Comparison of ENCODE assay signal across 8 cellular contexts in the genomic region with DNA sequence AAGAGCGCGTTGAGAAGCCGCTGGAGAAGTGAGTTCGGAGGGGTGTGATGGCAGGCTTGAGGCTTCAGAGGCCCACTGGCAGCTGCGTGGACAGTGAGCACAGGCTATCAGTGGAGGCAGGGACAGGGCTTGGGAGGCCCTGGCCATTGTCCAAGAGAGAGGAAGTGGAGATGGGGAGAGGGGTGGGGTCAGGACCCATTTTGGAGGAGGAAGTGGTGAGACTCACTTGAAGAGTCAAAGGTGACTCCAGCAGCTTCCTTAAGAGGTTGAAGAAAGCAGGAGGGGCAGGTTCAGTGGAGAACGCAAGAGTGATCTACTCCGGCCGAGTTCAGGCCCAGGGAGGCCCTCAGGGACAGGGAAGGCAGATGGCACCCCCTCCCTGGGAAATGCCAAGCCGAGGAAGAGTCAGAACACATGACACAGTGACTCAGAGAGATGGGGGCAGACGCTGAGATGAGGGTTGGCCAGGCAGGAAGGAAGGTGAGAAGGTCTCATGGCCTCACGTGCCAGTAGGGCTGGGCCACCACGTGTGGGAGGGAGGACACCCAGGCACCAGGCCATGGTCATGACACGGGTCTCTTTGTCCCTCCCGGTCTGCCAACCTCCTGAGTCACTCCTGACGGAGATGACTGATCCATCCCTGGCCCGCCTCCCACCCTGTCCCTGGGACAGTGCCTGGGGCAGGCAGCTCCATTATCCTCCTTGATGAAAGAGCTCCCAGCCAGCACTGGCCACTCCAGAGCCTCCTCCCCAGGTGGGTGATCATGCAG. TPM values are rescaled to one million over a fixed set of nuclear protein-coding genes. Genes with fewer than 3 reads are reported as not detected.
DNase-seq lines count a peak whose midpoint lies in the region; ATAC-seq and TF ChIP-seq lines count a peak whose summit lies in the region.

No MANE protein-coding gene starts in this region.

- H4K91ac ChIP-seq in H9 (ENCODE audit: insufficient read length, low read depth, low read length), result no peak overlapping the region

- H3K4me1 ChIP-seq in H9 (ENCODE audit: insufficient read depth, low read length) (no peaks in the 10 kb centered on the region), gastroesophageal sphincter (no peaks in the 10 kb centered on the region), psoas muscle (no peaks in the 10 kb centered on the region)

- H3K79me2 ChIP-seq in H9 (ENCODE audit: insufficient read depth, low read length), result no peaks in the 10 kb centered on the region

- H3K18ac ChIP-seq in H9 (ENCODE audit: insufficient read length, low read depth, low read length), result no peak overlapping the region

- DNase-seq in H9, result peak; percentile 25
- peak; percentile 85 to 91 for DNase-seq in SW 1271 (lab: John Stamatoyannopoulos, UW)
- peak; percentile 72 for DNase-seq in psoas muscle
- DNase-seq in DMS79 (lab: John Stamatoyannopoulos, UW), result no peak
- DNase-seq in SIG-M5 (lab: John Stamatoyannopoulos, UW), result no peak
- DNase-seq in NCI-H146 treated with DMSO at 0.1 percent for 48 hours (lab: John Stamatoyannopoulos, UW; ENCODE audit: unreplicated experiment), result no peak

- H3K9ac ChIP-seq in H9 (ENCODE audit: extremely low read depth, insufficient read length, low read length), result no peak overlapping the region

- H4K5ac ChIP-seq in H9 (ENCODE audit: insufficient read length, low read depth, low read length), result no peak overlapping the region

- no peak overlapping the region for H4K8ac ChIP-seq in H9 (replicated peaks; ENCODE audit: insufficient read length, low read depth, low read length)

- H3K4me3 Mint-ChIP-seq in H9, result 0 out of 5 replicates have a peak overlapping the region, but pooled peaks of 1 of the 2 experiments have one; percentile 15

- H3K27ac Mint-ChIP-seq in H9, result peak overlapping the region in 2 of 3 experiments; percentile 21 to 96; a peak in 2 of 7 replicates

- H3K4ac ChIP-seq in H9 (ENCODE audit: low read depth, low read length), result no peak overlapping the region

- no peak overlapping the region for H2BK20ac ChIP-seq in H9 (ENCODE audit: low read depth, low read length, poor library complexity, severe bottlenecking)

- H3K36me3 ChIP-seq in gastroesophageal sphincter (no peaks in the 10 kb centered on the region), psoas muscle (ENCODE audit: insufficient read depth in 1 of 2, low read depth in 1 of 2) (no peaks in the 10 kb centered on the region)

- no peak overlapping the region for H2BK120ac ChIP-seq in H9 (ENCODE audit: low read depth, low read length, poor library complexity, severe bottlenecking)

- intact Hi-C loops in psoas muscle (cut with DNase I), result no loop called here

- no peaks in the 10 kb centered on the region for H3K79me1 ChIP-seq in H9 (ENCODE audit: insufficient read depth, low read depth, low read length, poor library complexity, severe bottlenecking)

- H3T11ph ChIP-seq in H9 (ENCODE audit: low read length), result no peak overlapping the region

- H3K4me3 ChIP-seq in gastroesophageal sphincter (no peak overlapping the region), psoas muscle (no peak overlapping the region)

- H2AFZ ChIP-seq in H9 (ENCODE audit: low read length), result no peak overlapping the region

- peak; percentile 85 for ATAC-seq in gastroesophageal sphincter
- peak; percentile 55 to 92 (median 76) for ATAC-seq in psoas muscle
- no peak for ATAC-seq in HG03045 (IDR thresholded peaks at IDR 0.05; ENCODE audit: unreplicated experiment)

- no peaks in the 10 kb centered on the region for H4K20me1 ChIP-seq in H9 (ENCODE audit: control insufficient read depth, insufficient read depth, insufficient read length)

- no peak for TF ChIP-seq POLR2A in gastroesophageal sphincter (IDR thresholded peaks at IDR 0.05)

- H2BK15ac ChIP-seq in H9 (ENCODE audit: low read depth, low read length), result no peak overlapping the region

- H3K9me3 ChIP-seq in H9 (ENCODE audit: control insufficient read depth, low read depth, low read length) (no peaks in the 10 kb centered on the region), gastroesophageal sphincter (peaks cover 0 to 8% (median 0%) of the 10 kb centered on the region in 3 donors), psoas muscle (peaks cover 4% of the 10 kb centered on the region)

- no peak overlapping the region for H2BK5ac ChIP-seq in H9 (ENCODE audit: insufficient read length, low read length)

- H3K56ac ChIP-seq in H9 (ENCODE audit: insufficient read length, low read depth, low read length), result no peak overlapping the region

- no peak overlapping the region for H2BK12ac ChIP-seq in H9 (ENCODE audit: insufficient read length, low read depth, low read length)

- H3K27ac ChIP-seq in H9 (ENCODE audit: insufficient read length, low read depth, low read length) (no peak overlapping the region), gastroesophageal sphincter (peak overlapping the region in 1 of 4 donors; percentile 17), psoas muscle (no peak overlapping the region)

- H3K9me3 Mint-ChIP-seq in H9, result peaks cover 4 to 11% of the 10 kb centered on the region in 2 experiments; a peak in 3 of 5 replicates

- no peak overlapping the region; the same call in 1 of the 2 replicates for H3K14ac ChIP-seq in H9 (ENCODE audit: insufficient read depth, low read length)

- no peaks in the 10 kb centered on the region for H3K4me1 Mint-ChIP-seq in H9

- peaks cover 2 to 4% (median 4%) of the 10 kb centered on the region in 3 experiments; a peak in 1 of 7 replicates for H3K36me3 Mint-ChIP-seq in H9 (ENCODE audit: insufficient read depth in 1 of 3, low read depth in 3 of 3)

- no peaks in the 10 kb centered on the region for H3K23me2 ChIP-seq in H9 (ENCODE audit: insufficient read length, low read depth, low read length, poor library complexity, severe bottlenecking)

- H2AK5ac ChIP-seq in H9 (ENCODE audit: insufficient read length, low read length), result no peak overlapping the region

- no peak for TF ChIP-seq EP300 in gastroesophageal sphincter (IDR thresholded peaks at IDR 0.05)

- no CpG with 5 or more reads among the region's 16 CpGs for WGBS in H9 (ENCODE audit: extremely low coverage, insufficient read length, low lambda C conversion rate)
- 48 to 68% methylated on average over 7 to 11 of the region's 16 CpGs for WGBS in gastroesophageal sphincter (ENCODE audit: low coverage in 1 of 2), 2 donors
- 31 to 40% (median 38%) methylated on average over 16 of the region's 16 CpGs for WGBS in psoas muscle, 3 donors

- H3K23ac ChIP-seq in H9 (ENCODE audit: insufficient read length, low read depth, low read length), result no peak overlapping the region

- no peak overlapping the region for H3K4me2 ChIP-seq in H9 (ENCODE audit: insufficient read depth, insufficient read length, low read length)

- H3K27me3 ChIP-seq in H9 (ENCODE audit: insufficient read depth, low read length) (no peaks in the 10 kb centered on the region), gastroesophageal sphincter (peaks cover 22% of the 10 kb centered on the region), psoas muscle (ENCODE audit: insufficient read depth in 3 of 3, low read length in 2 of 3) (peaks cover 0 to 12% (median 12%) of the 10 kb centered on the region in 3 donors)

- peaks cover 3% of the 10 kb centered on the region for H3K27me3 Mint-ChIP-seq in H9 (ENCODE audit: low read depth)

- TF ChIP-seq CTCF in H9 (conservative IDR thresholded peaks at IDR 0.05) (no peak), gastroesophageal sphincter (IDR thresholded peaks at IDR 0.05) (no peak), psoas muscle (IDR thresholded peaks at IDR 0.05) (no peak)

RNA-seq across cellular contexts. Expression of a gene that starts 10.1 kb away (rescaled TPM):
- total RNA-seq in H9 (2021) (not detected in 2 replicates), gastroesophageal sphincter (1 to 10 TPM; 2.7 to 5.6 (median 4.9) TPM), psoas muscle (1 to 10 TPM in 2 of 4 donors, under 1 TPM in 2; 0.15 to 3.2 (median 1.2) TPM)
- under 1 TPM; 0.11 to 0.32 (median 0.14) TPM for polyA plus RNA-seq in psoas muscle

RNA-seq across cellular contexts. Expression of a gene that starts 26.9 kb away (rescaled TPM):
- total RNA-seq in H9 (2021) (0.13 TPM in 1 of 2 replicates, not detected in the other), gastroesophageal sphincter (under 1 TPM in 1 of 4 donors, not detected in 3; 0.40 TPM), psoas muscle (under 1 TPM in 1 of 4 donors, not detected in 3; 0.11 TPM)
- polyA plus RNA-seq in psoas muscle, result under 1 TPM in 2 of 3 donors, not detected in 1; 0.05 to 0.30 TPM

RNA-seq across cellular contexts. Expression of a gene that starts 28.8 kb away (rescaled TPM):
- total RNA-seq in H9 (2021), result not detected in 2 replicates
- total RNA-seq in gastroesophageal sphincter, result not detected
- total RNA-seq in psoas muscle, result not detected
- polyA plus RNA-seq in psoas muscle, result not detected

RNA-seq across cellular contexts. Expression of a gene that starts 36.5 kb away (rescaled TPM):
- total RNA-seq in H9 (2021) (0.52 and 0.83 TPM in 2 replicates), gastroesophageal sphincter (not detected), psoas muscle (under 1 TPM in 2 of 4 donors, not detected in 2; 0.22 to 0.42 TPM)
- not detected for polyA plus RNA-seq in psoas muscle

RNA-seq across cellular contexts. Expression of a gene that starts 39.4 kb away (rescaled TPM):
- total RNA-seq in H9 (2021), result not detected in 2 replicates
- under 1 TPM in 1 of 4 donors, not detected in 3; 0.13 TPM for total RNA-seq in gastroesophageal sphincter
- under 1 TPM in 2 of 4 donors, not detected in 2; 0.17 to 0.22 TPM for total RNA-seq in psoas muscle
- under 1 TPM in 1 of 3 donors, not detected in 2; 0.04 TPM for polyA plus RNA-seq in psoas muscle

Comparison
In these comparisons a context has a peak if more than half of its experiments do, and no peak if none do; other contexts are left out.
1. DNase-seq: peak in H9 (single experiment), SW 1271 (2 of 2) and psoas muscle (2 of 2); none in DMS79 (single experiment), SIG-M5 (single experiment) and NCI-H146 treated with DMSO at 0.1 percent for 48 hours (single experiment).